Comparison of ENCODE assay signal across 9 cellular contexts in genomic region chr19:40530091-40530901, GRCh38. TPM values are rescaled to one million over a fixed set of nuclear protein-coding genes. Genes with fewer than 3 reads are reported as not detected.
DNase-seq lines count a peak whose midpoint lies in the region; ATAC-seq, FAIRE-seq and TF ChIP-seq lines count a peak whose summit lies in the region.
"Had no signal": no experiment of that assay in that cellular context is flagged by ENCODE, and none has a peak within 500 bp of the region (broad histone marks: within the 10 kb centered on the region; RNA-seq: fewer than 3 reads in every experiment).

No MANE protein-coding gene starts in this region.

- in situ Hi-C loops in GM23248 (cut with MboI), result no loop called here

- DNase-seq in A673 (ENCODE audit: low spot score) (peak; percentile 69), GM23248 (peak; percentile 24), endothelial cell (ENCODE audit: low spot score) (peak; percentile 73), sigmoid colon (no peak), OCI-M2 (lab: John Stamatoyannopoulos, UW; ENCODE audit: unreplicated experiment) (no peak), small intestine (no peak)
- no peak for DNase-seq in T-helper 2 cell treated with Interferon-gamma antibody and Interleukin-4, amounts not matched to agents 5 μg/mL and 100 μg/mL, for 36 hours (ENCODE audit: low spot score)

- ATAC-seq in GM18505 (IDR thresholded peaks at IDR 0.05; ENCODE audit: unreplicated experiment), result no peak

- no peaks in the 10 kb centered on the region for H3K9me3 Mint-ChIP-seq in T-helper 2 cell treated with Interferon-gamma antibody and Interleukin-4, amounts not matched to agents 5 μg/mL and 100 μg/mL, for 36 hours
- H3K9me3 Mint-ChIP-seq in endothelial cell (ENCODE audit: unreplicated experiment), result no peaks in the 10 kb centered on the region

- no peak overlapping the region for H3K27ac ChIP-seq in A673 (ENCODE audit: low read depth, low read length, poor library complexity, severe bottlenecking)
- no peak overlapping the region for H3K27ac ChIP-seq in GM23248
- no peak overlapping the region for H3K27ac ChIP-seq in sigmoid colon
- H3K27ac ChIP-seq in small intestine (ENCODE audit: low read depth in 1 of 2, low read length in 1 of 2), result no peak overlapping the region

- no peaks in the 10 kb centered on the region for H3K9me3 ChIP-seq in A673 (ENCODE audit: low read depth, low read length, poor library complexity, severe bottlenecking)
- no peaks in the 10 kb centered on the region for H3K9me3 ChIP-seq in GM23248 (ENCODE audit: low read depth)
- peaks cover 0 to 4% (median 0%) of the 10 kb centered on the region in 4 donors for H3K9me3 ChIP-seq in sigmoid colon
- H3K9me3 ChIP-seq in small intestine (ENCODE audit: control insufficient read depth, low read depth), result no peaks in the 10 kb centered on the region

- 6 to 8% methylated on average over 8 to 34 of the region's 75 CpGs for WGBS in GM23248 (ENCODE audit: low coverage in 1 of 2, low lambda C conversion rate in 2 of 2, missing lambda C conversion rate in 2 of 2), 2 experiments
- WGBS in sigmoid colon, 2 donors, result 3% methylated on average over 75 of the region's 75 CpGs
- WGBS in small intestine, 3 donors, result 3 to 10% (median 7%) methylated on average over 37 to 75 of the region's 75 CpGs

- POLR2A ChIA-PET in A673 (lab: Charles Lee; ENCODE audit: low non-redundant PET), result no interaction called here

- H3K4me3 ChIP-seq in A673 (ENCODE audit: low read depth, low read length, poor library complexity, severe bottlenecking) (peak overlapping the region; percentile 41), GM23248 (no peak overlapping the region; the same call in 1 of the 2 replicates), sigmoid colon (peak overlapping the region in 3 of 4 donors; percentile 19 to 24 (median 20)), small intestine (ENCODE audit: low read depth in 1 of 2, low read length in 2 of 2) (peak overlapping the region in 1 of 2 donors; percentile 36)

- no peak overlapping the region for H3K9ac ChIP-seq in GM23248

- H3K36me3 Mint-ChIP-seq in T-helper 2 cell treated with Interferon-gamma antibody and Interleukin-4, amounts not matched to agents 5 μg/mL and 100 μg/mL, for 36 hours (ENCODE audit: low read depth), result no peaks in the 10 kb centered on the region
- H3K36me3 Mint-ChIP-seq in endothelial cell (ENCODE audit: low read depth, unreplicated experiment), result peaks cover 5% of the 10 kb centered on the region
- H3K36me3 Mint-ChIP-seq: activated naive CD4-positive, alpha-beta T cell treated with anti-CD3 and anti-CD28 coated beads, Interleukin-2, amount 50 U/mL, for 72 hours had no signal

- no TSS peak for BruUV-seq in A673 (replicated peaks; lab: Mats Ljungman, UMichigan)

- H3K27me3 ChIP-seq in A673 (replicated peaks; ENCODE audit: insufficient read depth, low read depth, low read length, poor library complexity) (no peaks in the 10 kb centered on the region), GM23248 (replicated peaks; ENCODE audit: insufficient read depth) (0 out of 2 replicates have a peak, but pooled peaks cover 10% of the 10 kb centered on the region), sigmoid colon (peaks cover 0 to 6% (median 6%) of the 10 kb centered on the region in 3 donors), small intestine (ENCODE audit: control insufficient read depth in 2 of 2, insufficient read depth in 2 of 2, low read length in 2 of 2) (peaks cover 0 to 3% of the 10 kb centered on the region in 2 donors)

- H3K36me3 ChIP-seq in A673 (ENCODE audit: insufficient read depth, low read length, poor library complexity, severe bottlenecking) (no peaks in the 10 kb centered on the region), GM23248 (ENCODE audit: low read depth) (no peaks in the 10 kb centered on the region), sigmoid colon (peaks cover 0 to 7% (median 0%) of the 10 kb centered on the region in 4 donors), small intestine (ENCODE audit: control insufficient read depth in 2 of 2, insufficient read depth in 2 of 2, low read length in 2 of 2) (no peaks in the 10 kb centered on the region)

- H3K4me3 Mint-ChIP-seq in T-helper 2 cell treated with Interferon-gamma antibody and Interleukin-4, amounts not matched to agents 5 μg/mL and 100 μg/mL, for 36 hours, result peak overlapping the region; percentile 75
- H3K4me3 Mint-ChIP-seq in endothelial cell (ENCODE audit: unreplicated experiment), result peak overlapping the region; percentile 86

- CTCF ChIA-PET in A673 (lab: Charles Lee), result interaction anchor here (0.6 to 0.9 kb wide), 2 partner anchors 9 to 255 kb away, joined by 3 read pairs; no protein-coding TSS in a partner anchor

- peaks cover 24% of the 10 kb centered on the region for H3K27me3 Mint-ChIP-seq in T-helper 2 cell treated with Interferon-gamma antibody and Interleukin-4, amounts not matched to agents 5 μg/mL and 100 μg/mL, for 36 hours (ENCODE audit: low read depth)
- peaks cover 31% of the 10 kb centered on the region for H3K27me3 Mint-ChIP-seq in endothelial cell (ENCODE audit: unreplicated experiment)

- no peak overlapping the region for H3K4me2 ChIP-seq in GM23248 (ENCODE audit: unreplicated experiment)

- no peaks in the 10 kb centered on the region for H3F3A ChIP-seq in GM23248 (ENCODE audit: insufficient read depth)

- intact Hi-C loops in A673 (cut with micrococcal nuclease; ENCODE audit: unreplicated experiment), result no loop called here
- intact Hi-C loops in sigmoid colon (cut with DNase I), result no loop called here

- H4K20me1 ChIP-seq in GM23248 (ENCODE audit: insufficient read depth), result no peaks in the 10 kb centered on the region

- no peak for TF ChIP-seq POLR2A in sigmoid colon (IDR thresholded peaks at IDR 0.05)
- no peak for TF ChIP-seq POLR2A in GM18505 (IDR thresholded peaks at IDR 0.05; ENCODE audit: borderline replicate concordance, extremely low read depth, insufficient read depth, insufficient read length)

- H3K9me2 ChIP-seq in GM23248 (ENCODE audit: insufficient read depth), result no peaks in the 10 kb centered on the region

- no peak for FAIRE-seq in small intestine (lab: Jason Lieb, UNC)

- peaks cover 8% of the 10 kb centered on the region for H3K4me1 Mint-ChIP-seq in T-helper 2 cell treated with Interferon-gamma antibody and Interleukin-4, amounts not matched to agents 5 μg/mL and 100 μg/mL, for 36 hours (ENCODE audit: low read depth)
- H3K4me1 Mint-ChIP-seq in endothelial cell (ENCODE audit: unreplicated experiment), result peaks cover 8% of the 10 kb centered on the region

- H3K79me2 ChIP-seq in GM23248 (ENCODE audit: insufficient read depth), result no peaks in the 10 kb centered on the region

- H3K4me1 ChIP-seq in A673 (ENCODE audit: insufficient read depth, low read length, poor library complexity, severe bottlenecking) (peaks cover 15% of the 10 kb centered on the region), GM23248 (ENCODE audit: insufficient read depth) (no peaks in the 10 kb centered on the region), sigmoid colon (peaks cover 0 to 18% (median 15%) of the 10 kb centered on the region in 4 donors), small intestine (ENCODE audit: control insufficient read depth in 2 of 2, insufficient read depth in 1 of 2, low read depth in 1 of 2, low read length in 1 of 2) (peaks cover 0 to 3% of the 10 kb centered on the region in 2 donors)

- 0 out of 2 replicates have a peak overlapping the region, but pooled peaks have one; percentile 80 for H2AFZ ChIP-seq in GM23248

- H3K27ac Mint-ChIP-seq in T-helper 2 cell treated with Interferon-gamma antibody and Interleukin-4, amounts not matched to agents 5 μg/mL and 100 μg/mL, for 36 hours, result no peak overlapping the region
- H3K27ac Mint-ChIP-seq in endothelial cell (ENCODE audit: unreplicated experiment), result no peak overlapping the region

- TF ChIP-seq CTCF in A673 (conservative IDR thresholded peaks at IDR 0.05; ENCODE audit: low read depth, low read length), result peak; percentile 49
- TF ChIP-seq CTCF in endothelial cell (IDR thresholded peaks at IDR 0.05; ENCODE audit: unreplicated experiment), result no peak
- no peak for TF ChIP-seq CTCF in sigmoid colon (IDR thresholded peaks at IDR 0.05)

- TF ChIP-seq EP300 in sigmoid colon (IDR thresholded peaks at IDR 0.05), result no peak

RNA-seq across cellular contexts. Expression of gene SHKBP1, which starts 46.4 kb away (rescaled TPM):
- total RNA-seq in A673 (2021) (85.5 and 110 TPM in 2 replicates), endothelial cell (ENCODE audit: unreplicated experiment) (84.6 TPM), sigmoid colon (10 to 100 TPM; 15.9 to 36.3 (median 33.8) TPM)
- 27.8 and 36.3 TPM in 2 replicates for total RNA-seq in GM23248 (2014; rRNA removed; shearing (Covaris generic))
- polyA plus RNA-seq in GM23248 (2016; fragmentation: Nextera tagmentation; extraction: Ambion mirVana) (62.2 and 66.4 TPM in 2 replicates), sigmoid colon (10 to 100 TPM; 50.2 to 81.0 (median 52.9) TPM), small intestine (10 to 100 TPM; 56.6 to 70.3 (median 64.2) TPM)

Comparison
In these comparisons a context has a peak if more than half of its experiments do, and no peak if none do; other contexts are left out.
1. DNase-seq: peak in A673 (single experiment), GM23248 (single experiment) and endothelial cell (single experiment); none in T-helper 2 cell treated with Interferon-gamma antibody and Interleukin-4, amounts not matched to agents 5 μg/mL and 100 μg/mL, for 36 hours (single experiment), sigmoid colon (single experiment), OCI-M2 (single experiment) and small intestine (single experiment).